Comparison of ENCODE assay signal across 1 cellular context in the genomic region with DNA sequence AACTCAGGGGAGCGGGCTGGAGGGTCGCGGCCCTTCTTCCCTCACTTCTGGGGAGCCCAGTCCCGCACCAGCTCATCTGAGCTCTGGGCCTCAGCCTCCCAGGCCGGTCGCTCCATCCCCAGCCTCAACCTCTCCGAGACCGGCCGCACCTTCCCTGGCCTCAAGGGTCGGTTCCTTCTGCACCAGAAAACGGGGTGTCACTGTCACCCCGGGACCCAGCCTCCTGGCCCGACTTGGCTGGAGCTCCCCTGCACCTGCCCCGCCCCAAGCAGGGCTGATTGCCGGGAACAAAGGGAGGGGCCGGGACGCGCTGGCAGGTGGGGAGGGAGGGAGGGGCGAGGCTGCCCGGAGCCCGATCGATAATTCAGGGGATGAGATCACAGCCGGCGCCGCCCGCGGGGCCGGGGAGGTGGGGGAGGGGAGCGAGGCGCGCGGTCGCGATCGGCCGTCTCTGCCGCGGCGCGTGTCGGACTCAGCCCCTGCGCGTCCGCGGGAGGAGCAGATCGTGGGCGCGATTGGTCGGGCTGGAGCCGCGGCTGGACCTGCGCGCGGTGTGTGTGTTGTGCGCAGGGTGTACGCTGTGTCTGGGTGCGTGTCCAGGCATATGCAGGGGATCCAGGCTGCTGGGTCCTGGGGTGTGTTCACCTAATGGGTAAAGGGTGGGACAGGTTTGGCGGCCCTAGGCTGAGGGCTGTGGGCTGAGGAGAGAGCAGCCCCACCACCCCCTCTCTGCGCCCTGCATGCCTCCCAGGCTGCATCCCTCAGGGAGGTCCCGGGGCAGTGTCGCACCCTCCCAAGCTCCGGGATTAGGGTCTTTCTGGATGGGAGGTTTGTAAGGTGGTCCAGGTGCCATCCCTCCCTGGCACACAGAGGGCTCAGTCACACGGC.
TF ChIP-seq lines count a peak whose summit lies in the region.

No MANE protein-coding gene starts in this region.

TF ChIP-seq in IMR-90, 13 proteins besides CTCF, POLR2A, EP300 and RAD21 (continued from another document):
- TF ChIP-seq, protein P1, sequence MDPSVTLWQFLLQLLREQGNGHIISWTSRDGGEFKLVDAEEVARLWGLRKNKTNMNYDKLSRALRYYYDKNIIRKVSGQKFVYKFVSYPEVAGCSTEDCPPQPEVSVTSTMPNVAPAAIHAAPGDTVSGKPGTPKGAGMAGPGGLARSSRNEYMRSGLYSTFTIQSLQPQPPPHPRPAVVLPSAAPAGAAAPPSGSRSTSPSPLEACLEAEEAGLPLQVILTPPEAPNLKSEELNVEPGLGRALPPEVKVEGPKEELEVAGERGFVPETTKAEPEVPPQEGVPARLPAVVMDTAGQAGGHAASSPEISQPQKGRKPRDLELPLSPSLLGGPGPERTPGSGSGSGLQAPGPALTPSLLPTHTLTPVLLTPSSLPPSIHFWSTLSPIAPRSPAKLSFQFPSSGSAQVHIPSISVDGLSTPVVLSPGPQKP (IDR thresholded peaks at IDR 0.05; ENCODE audit: borderline replicate concordance, low read depth, low read length), result no peak
- no peak for TF ChIP-seq MXI1 (IDR thresholded peaks at IDR 0.05; ENCODE audit: borderline replicate concordance, low read depth, low read length)
- no peak for TF ChIP-seq NFE2L2 (IDR thresholded peaks at IDR 0.05; ENCODE audit: low read depth, low read length)
- no peak for TF ChIP-seq BHLHE40 (IDR thresholded peaks at IDR 0.05; ENCODE audit: low read depth, low read length)
- no peak for TF ChIP-seq FOS (IDR thresholded peaks at IDR 0.05; ENCODE audit: low read depth, low read length)
- TF ChIP-seq CHD1 (IDR thresholded peaks at IDR 0.05; ENCODE audit: low read depth, low read length), result no peak
- TF ChIP-seq CEBPB (IDR thresholded peaks at IDR 0.05; ENCODE audit: low read depth, low read length), result no peak
- TF ChIP-seq, protein P2, sequence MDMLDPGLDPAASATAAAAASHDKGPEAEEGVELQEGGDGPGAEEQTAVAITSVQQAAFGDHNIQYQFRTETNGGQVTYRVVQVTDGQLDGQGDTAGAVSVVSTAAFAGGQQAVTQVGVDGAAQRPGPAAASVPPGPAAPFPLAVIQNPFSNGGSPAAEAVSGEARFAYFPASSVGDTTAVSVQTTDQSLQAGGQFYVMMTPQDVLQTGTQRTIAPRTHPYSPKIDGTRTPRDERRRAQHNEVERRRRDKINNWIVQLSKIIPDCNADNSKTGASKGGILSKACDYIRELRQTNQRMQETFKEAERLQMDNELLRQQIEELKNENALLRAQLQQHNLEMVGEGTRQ (IDR thresholded peaks at IDR 0.05; ENCODE audit: low read depth, low read length), result no peak
TF ChIP-seq in IMR-90: peak in this region for 0.
